1 cellular context compared by ENCODE assay signal in the genomic region with DNA sequence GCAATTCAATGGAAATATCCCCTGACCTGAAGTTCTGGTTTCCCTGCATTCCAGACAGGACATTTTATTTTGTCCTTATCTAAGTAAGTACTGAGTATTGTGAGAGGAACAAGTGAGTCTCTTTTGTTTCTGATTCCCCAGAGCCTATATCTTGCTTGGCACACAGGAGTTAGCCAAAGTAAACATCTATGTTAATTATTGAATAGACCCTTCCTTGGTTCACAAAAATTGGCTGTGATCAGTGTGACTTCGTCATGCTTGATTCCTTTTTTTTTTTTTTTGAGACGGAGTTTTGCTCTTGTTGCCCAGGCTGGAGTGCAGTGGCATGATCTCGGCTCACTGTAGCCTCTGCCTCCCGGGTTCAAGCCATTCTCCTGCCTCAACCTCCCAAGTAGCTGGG.
TF ChIP-seq lines count a peak whose summit lies in the region.
"Not testable (repeated sequence)": the region's sequence is repeated elsewhere in the genome, so short reads cannot be mapped to it uniquely, and the experiment has no call there.

No MANE protein-coding gene starts in this region.

TF ChIP-seq in HepG2, 621 proteins besides CTCF, POLR2A, EP300 and RAD21:
- TF ChIP-seq RBAK (CRISPR knock-in tag; IDR thresholded peaks at IDR 0.05): peak; percentile 49; the same call in 1 of the 2 replicates
- TF ChIP-seq, protein P1, sequence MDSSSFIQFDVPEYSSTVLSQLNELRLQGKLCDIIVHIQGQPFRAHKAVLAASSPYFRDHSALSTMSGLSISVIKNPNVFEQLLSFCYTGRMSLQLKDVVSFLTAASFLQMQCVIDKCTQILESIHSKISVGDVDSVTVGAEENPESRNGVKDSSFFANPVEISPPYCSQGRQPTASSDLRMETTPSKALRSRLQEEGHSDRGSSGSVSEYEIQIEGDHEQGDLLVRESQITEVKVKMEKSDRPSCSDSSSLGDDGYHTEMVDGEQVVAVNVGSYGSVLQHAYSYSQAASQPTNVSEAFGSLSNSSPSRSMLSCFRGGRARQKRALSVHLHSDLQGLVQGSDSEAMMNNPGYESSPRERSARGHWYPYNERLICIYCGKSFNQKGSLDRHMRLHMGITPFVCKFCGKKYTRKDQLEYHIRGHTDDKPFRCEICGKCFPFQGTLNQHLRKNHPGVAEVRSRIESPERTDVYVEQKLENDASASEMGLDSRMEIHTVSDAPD (CRISPR knock-in tag; IDR thresholded peaks at IDR 0.05): 0 out of 2 replicates have a peak, but pooled peaks have one; percentile 45
- not testable (repeated sequence) for TF ChIP-seq FOXA1, SOX13 (IDR thresholded peaks at IDR 0.05)
- 0 out of 2 replicates have a peak, but pooled peaks have one; percentile 29 for TF ChIP-seq FOXA1 (CRISPR knock-in tag; IDR thresholded peaks at IDR 0.05)
- TF ChIP-seq, protein P2, sequence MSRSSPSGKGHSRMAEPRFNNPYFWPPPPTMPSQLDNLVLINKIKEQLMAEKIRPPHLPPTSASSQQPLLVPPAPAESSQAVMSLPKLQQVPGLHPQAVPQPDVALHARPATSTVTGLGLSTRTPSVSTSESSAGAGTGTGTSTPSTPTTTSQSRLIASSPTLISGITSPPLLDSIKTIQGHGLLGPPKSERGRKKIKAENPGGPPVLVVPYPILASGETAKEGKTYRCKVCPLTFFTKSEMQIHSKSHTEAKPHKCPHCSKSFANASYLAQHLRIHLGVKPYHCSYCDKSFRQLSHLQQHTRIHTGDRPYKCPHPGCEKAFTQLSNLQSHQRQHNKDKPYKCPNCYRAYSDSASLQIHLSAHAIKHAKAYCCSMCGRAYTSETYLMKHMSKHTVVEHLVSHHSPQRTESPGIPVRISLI (CRISPR knock-in tag; IDR thresholded peaks at IDR 0.05; ENCODE audit: borderline replicate concordance): peak; percentile 60
- TF ChIP-seq ZNF460 (CRISPR knock-in tag; IDR thresholded peaks at IDR 0.05; ENCODE audit: borderline replicate concordance): peak; percentile 23; the same call in 1 of the 2 replicates
- TF ChIP-seq FOXA3 (CRISPR knock-in tag; IDR thresholded peaks at IDR 0.05): peak; percentile 39; the same call in 1 of the 2 replicates
- peak in 1 of 2 experiments; percentile 58; a peak in 2 of 4 replicates for TF ChIP-seq SOX13 (CRISPR knock-in tag; conservative IDR thresholded peaks at IDR 0.05 in 1 of 2, IDR thresholded peaks at IDR 0.05 in 1 of 2)
